In the genomic region with DNA sequence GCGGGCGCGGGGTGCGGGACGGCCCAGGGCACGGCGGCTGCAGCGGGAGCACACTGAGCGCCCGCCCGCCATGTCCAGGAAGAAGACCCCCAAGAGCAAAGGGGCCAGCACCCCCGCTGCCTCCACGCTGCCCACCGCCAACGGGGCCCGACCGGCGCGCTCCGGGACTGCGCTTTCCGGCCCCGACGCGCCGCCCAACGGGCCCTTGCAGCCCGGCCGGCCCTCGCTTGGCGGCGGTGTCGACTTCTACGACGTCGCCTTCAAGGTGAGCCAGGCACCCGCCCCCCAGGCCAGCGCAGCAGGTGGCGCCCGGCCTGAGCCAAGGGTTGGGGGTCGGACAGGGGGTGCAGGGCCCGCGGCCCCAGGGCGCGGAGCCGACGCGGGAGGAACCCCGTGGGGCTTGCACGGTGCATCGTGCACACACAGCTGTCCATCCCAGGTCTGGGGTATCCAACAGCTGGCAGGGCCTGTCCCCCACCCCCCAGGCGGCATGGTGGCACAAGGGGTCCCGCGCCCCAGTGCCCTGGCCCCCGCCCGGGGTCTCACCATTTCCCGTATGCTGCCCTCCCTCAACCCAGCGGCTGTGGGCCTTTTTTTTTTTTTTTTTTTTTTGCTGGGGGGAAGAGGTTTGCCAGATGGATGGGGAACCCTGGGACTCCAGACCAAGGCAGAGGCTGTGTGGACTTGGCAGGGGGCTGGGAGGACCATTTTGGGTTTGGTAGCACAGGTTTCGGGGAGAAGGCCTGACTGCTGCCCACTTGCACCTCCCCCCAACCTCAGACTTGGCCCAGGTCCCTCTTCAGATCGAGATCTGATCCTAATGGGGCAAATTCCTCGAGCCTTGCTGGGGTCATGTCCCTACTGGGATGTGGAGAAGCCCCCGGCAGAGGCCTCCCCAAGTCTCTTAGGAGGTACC, we compare ENCODE assay signal across 8 cellular contexts. TPM values are rescaled to one million over a fixed set of nuclear protein-coding genes. Genes with fewer than 3 reads are reported as not detected.
DNase-seq lines count a peak whose midpoint lies in the region; ATAC-seq and TF ChIP-seq lines count a peak whose summit lies in the region.

No MANE protein-coding gene starts in this region.

- ATAC-seq in left ventricle myocardium superior (no peak), esophagus mucosa (peak; percentile 0)

- H3K4me3 ChIP-seq in left ventricle myocardium inferior (peak overlapping the region; percentile 66), SU-DHL-6 (ENCODE audit: insufficient read depth, low read length, poor library complexity, severe bottlenecking) (peak overlapping the region; percentile 27), sigmoid colon (peak overlapping the region in 3 of 4 donors; percentile 42 to 55 (median 53))

- no peaks in the 10 kb centered on the region for H3K9me3 ChIP-seq in left ventricle myocardium inferior (replicated peaks)
- H3K9me3 ChIP-seq in SU-DHL-6 (ENCODE audit: insufficient read depth, low read length): no peaks in the 10 kb centered on the region
- H3K9me3 ChIP-seq in sigmoid colon: no peaks in the 10 kb centered on the region

- intact Hi-C loops in left ventricle myocardium inferior (cut with micrococcal nuclease) (loop anchor here (10.0 kb wide), 1 partner anchor 124 kb away; a partner anchor contains a TSS), left ventricle myocardium superior (cut with micrococcal nuclease) (no loop called here), sigmoid colon (cut with DNase I) (no loop called here)

- no peak for TF ChIP-seq POLR2A in sigmoid colon (IDR thresholded peaks at IDR 0.05)

- H3K9ac ChIP-seq in SU-DHL-6 (ENCODE audit: low read length): peak overlapping the region; percentile 31

- H3K4me1 ChIP-seq in left ventricle myocardium inferior (peaks cover 67% of the 10 kb centered on the region), sigmoid colon (peaks cover 0 to 63% (median 59%) of the 10 kb centered on the region in 4 donors)

- DNase-seq in left ventricle myocardium inferior: no peak
- DNase-seq in left ventricle myocardium superior: no peak
- DNase-seq in sigmoid colon: no peak
- DNase-seq in GM19238 (ENCODE audit: insufficient read length, low spot score): no peak
- no peak for DNase-seq in NOMO-1 (lab: John Stamatoyannopoulos, UW; ENCODE audit: unreplicated experiment in 2 of 2)
- no peak for DNase-seq in iPS-NIHi11 (ENCODE audit: low spot score)

- peaks cover 9% of the 10 kb centered on the region; the same call in 1 of the 2 replicates for H3K79me2 ChIP-seq in SU-DHL-6 (ENCODE audit: insufficient read depth, low read length)

- TF ChIP-seq CTCF in left ventricle myocardium inferior (IDR thresholded peaks at IDR 0.05; ENCODE audit: borderline replicate concordance): no peak
- no peak for TF ChIP-seq CTCF in SU-DHL-6 (IDR thresholded peaks at IDR 0.05; ENCODE audit: insufficient read depth, low read length, poor library complexity, severe bottlenecking)
- no peak for TF ChIP-seq CTCF in sigmoid colon (IDR thresholded peaks at IDR 0.05)

- H3K36me3 ChIP-seq in left ventricle myocardium inferior (peaks cover 8% of the 10 kb centered on the region), SU-DHL-6 (ENCODE audit: low read length) (peaks cover 14% of the 10 kb centered on the region), sigmoid colon (peaks cover 0 to 8% (median 2%) of the 10 kb centered on the region in 4 donors)

- WGBS in sigmoid colon, 2 donors: 2% methylated on average over 62 of the region's 62 CpGs

- peak overlapping the region; percentile 49 for H3K4me2 ChIP-seq in SU-DHL-6 (ENCODE audit: low read depth, low read length, poor library complexity, severe bottlenecking)

- H3K9me2 ChIP-seq in SU-DHL-6 (replicated peaks; ENCODE audit: insufficient read depth, low read length): no peaks in the 10 kb centered on the region

- H3K27ac ChIP-seq in left ventricle myocardium inferior (replicated peaks) (peak overlapping the region; percentile 93), SU-DHL-6 (ENCODE audit: low read depth, low read length) (no peak overlapping the region), sigmoid colon (peak overlapping the region in 3 of 4 donors; percentile 52 to 76 (median 64))

- peaks cover 8% of the 10 kb centered on the region; the same call in 1 of the 2 replicates for H4K20me1 ChIP-seq in SU-DHL-6 (ENCODE audit: low read depth, low read length)

- H3K27me3 ChIP-seq in left ventricle myocardium inferior (ENCODE audit: low read depth) (no peaks in the 10 kb centered on the region), SU-DHL-6 (ENCODE audit: low read length) (no peaks in the 10 kb centered on the region), sigmoid colon (no peaks in the 10 kb centered on the region)

- no peak for TF ChIP-seq EP300 in sigmoid colon (IDR thresholded peaks at IDR 0.05)

- peaks cover 53% of the 10 kb centered on the region for H3F3A ChIP-seq in SU-DHL-6 (ENCODE audit: insufficient read depth)

- no peak overlapping the region for H2AFZ ChIP-seq in SU-DHL-6 (ENCODE audit: low read depth, low read length, severe bottlenecking)

RNA-seq across cellular contexts. Expression of a gene that starts 0.5 kb away (rescaled TPM):
- total RNA-seq in left ventricle myocardium inferior (1.7 TPM), left ventricle myocardium superior (1.7 TPM), esophagus mucosa (6.0 TPM), sigmoid colon (1 to 10 TPM in 2 of 4 donors, under 1 TPM in 1, not detected in 1; 0.68 to 3.0 (median 1.8) TPM)
- polyA plus RNA-seq in sigmoid colon: 10 to 100 TPM; 13.9 to 18.8 (median 16.2) TPM

RNA-seq across cellular contexts. Expression of a gene that starts 6.6 kb away (rescaled TPM):
- total RNA-seq in left ventricle myocardium inferior (26.0 TPM), left ventricle myocardium superior (21.4 TPM), esophagus mucosa (96.6 TPM), sigmoid colon (10 to 100 TPM; 30.3 to 46.3 (median 34.9) TPM)
- 10 to 100 TPM; 45.0 to 65.1 (median 63.6) TPM for polyA plus RNA-seq in sigmoid colon

RNA-seq across cellular contexts. Expression of a gene that starts 13.3 kb away (rescaled TPM):
- total RNA-seq in left ventricle myocardium inferior (83.9 TPM), left ventricle myocardium superior (92.9 TPM), esophagus mucosa (34.8 TPM), sigmoid colon (100 to 1,000 TPM in 2 of 4 donors, 10 to 100 TPM in 2; 81.6 to 372 (median 134) TPM)
- polyA plus RNA-seq in sigmoid colon: 10 to 100 TPM; 10.6 to 61.4 (median 11.4) TPM

RNA-seq across cellular contexts. Expression of a gene that starts 47.4 kb away (rescaled TPM):
- total RNA-seq in left ventricle myocardium inferior (4.0 TPM), left ventricle myocardium superior (9.2 TPM), esophagus mucosa (0.08 TPM), sigmoid colon (under 1 TPM in 3 of 4 donors, not detected in 1; 0.27 to 0.55 (median 0.36) TPM)
- under 1 TPM; under 0.01 to 0.44 (median 0.23) TPM for polyA plus RNA-seq in sigmoid colon

RNA-seq across cellular contexts. Expression of a gene that starts 56.3 kb away (rescaled TPM):
- total RNA-seq in left ventricle myocardium inferior (27.3 TPM), left ventricle myocardium superior (29.9 TPM), esophagus mucosa (28.5 TPM), sigmoid colon (10 to 100 TPM; 30.6 to 48.5 (median 37.1) TPM)
- polyA plus RNA-seq in sigmoid colon: 10 to 100 TPM; 41.4 to 58.7 (median 42.0) TPM
